In genomic region chr2:223469270-223470057, GRCh38 we compare ENCODE assay signal across 11 cellular contexts.
DNase-seq lines count a peak whose midpoint lies in the region; ATAC-seq and TF ChIP-seq lines count a peak whose summit lies in the region.
"Had no signal": no experiment of that assay in that cellular context is flagged by ENCODE, and none has a peak within 500 bp of the region (broad histone marks: within the 10 kb centered on the region; RNA-seq: fewer than 3 reads in every experiment).

No MANE protein-coding gene starts in this region.

- H3K4me1 Mint-ChIP-seq in chondrocyte (ENCODE audit: low read depth): peaks cover 51% of the 10 kb centered on the region
- H3K4me1 Mint-ChIP-seq: activated naive CD8-positive, alpha-beta T cell treated with anti-CD3 and anti-CD28 coated beads, Interleukin-2, amount 50 U/mL, for 24 hours had no signal

- no peaks in the 10 kb centered on the region for H3K27me3 Mint-ChIP-seq in chondrocyte (ENCODE audit: low read depth)
- H3K27me3 Mint-ChIP-seq: activated naive CD8-positive, alpha-beta T cell treated with anti-CD3 and anti-CD28 coated beads, Interleukin-2, amount 50 U/mL, for 24 hours had no signal

- DNase-seq in NCI-H2171 treated with DMSO at 0.1 percent for 48 hours (lab: John Stamatoyannopoulos, UW): peak; percentile 13
- no peak for DNase-seq in NCI-H2171 (lab: John Stamatoyannopoulos, UW)
- DNase-seq in chondrocyte (ENCODE audit: low spot score): no peak
- peak; percentile 53 for DNase-seq in left kidney (ENCODE audit: low read depth, low spot score)
- DNase-seq in vagina (ENCODE audit: extremely low spot score in 2 of 2): no peak
- DNase-seq in HT-29 (ENCODE audit: low spot score): no peak
- no peak for DNase-seq in RPMI8226
- DNase-seq: activated naive CD8-positive, alpha-beta T cell treated with anti-CD3 and anti-CD28 coated beads, Interleukin-2, amount 50 U/mL, for 24 hours; NCI-H1436 treated with DMSO at 0.1 percent for 48 hours; T-helper 2 cell had no signal

- no peak overlapping the region for H3K4me3 Mint-ChIP-seq in chondrocyte (ENCODE audit: unreplicated experiment)
- H3K4me3 Mint-ChIP-seq: activated naive CD8-positive, alpha-beta T cell treated with anti-CD3 and anti-CD28 coated beads, Interleukin-2, amount 50 U/mL, for 24 hours had no signal

- H3K4me1 ChIP-seq in vagina: peaks cover 7% of the 10 kb centered on the region

- peaks cover 19% of the 10 kb centered on the region for H3K9me3 Mint-ChIP-seq in chondrocyte (ENCODE audit: low read depth)
- H3K9me3 Mint-ChIP-seq: activated naive CD8-positive, alpha-beta T cell treated with anti-CD3 and anti-CD28 coated beads, Interleukin-2, amount 50 U/mL, for 24 hours had no signal

- no peak for TF ChIP-seq CTCF in chondrocyte (IDR thresholded peaks at IDR 0.05)
- TF ChIP-seq CTCF in vagina (IDR thresholded peaks at IDR 0.05): no peak

- intact Hi-C loops in vagina (cut with DNase I): no loop called here

- no peaks in the 10 kb centered on the region for H3K27me3 ChIP-seq in vagina

- no peaks in the 10 kb centered on the region for H3K36me3 ChIP-seq in vagina

- H3K27ac Mint-ChIP-seq in chondrocyte (ENCODE audit: unreplicated experiment): peak overlapping the region; percentile 97
- H3K27ac Mint-ChIP-seq: activated naive CD8-positive, alpha-beta T cell treated with anti-CD3 and anti-CD28 coated beads, Interleukin-2, amount 50 U/mL, for 24 hours had no signal

- no peak overlapping the region for H3K4me3 ChIP-seq in vagina

- H3K36me3 Mint-ChIP-seq in chondrocyte (ENCODE audit: low read depth): no peaks in the 10 kb centered on the region

- peak overlapping the region; percentile 69 for H3K27ac ChIP-seq in vagina

- H3K9me3 ChIP-seq in vagina: no peaks in the 10 kb centered on the region

- ATAC-seq in HG03378 (IDR thresholded peaks at IDR 0.05; ENCODE audit: unreplicated experiment): no peak
- ATAC-seq: activated naive CD8-positive, alpha-beta T cell treated with anti-CD3 and anti-CD28 coated beads, Interleukin-2, amount 50 U/mL, for 24 hours had no signal

- TF ChIP-seq POLR2A in vagina (IDR thresholded peaks at IDR 0.05): no peak

Comparison
In these comparisons a context has a peak if more than half of its experiments do, and no peak if none do; other contexts are left out.
1. DNase-seq: peak in NCI-H2171 treated with DMSO at 0.1 percent for 48 hours (single experiment) and left kidney (single experiment); none in NCI-H2171 (single experiment), chondrocyte (single experiment), vagina (0 of 2), HT-29 (single experiment) and RPMI8226 (single experiment).